In the genomic region with DNA sequence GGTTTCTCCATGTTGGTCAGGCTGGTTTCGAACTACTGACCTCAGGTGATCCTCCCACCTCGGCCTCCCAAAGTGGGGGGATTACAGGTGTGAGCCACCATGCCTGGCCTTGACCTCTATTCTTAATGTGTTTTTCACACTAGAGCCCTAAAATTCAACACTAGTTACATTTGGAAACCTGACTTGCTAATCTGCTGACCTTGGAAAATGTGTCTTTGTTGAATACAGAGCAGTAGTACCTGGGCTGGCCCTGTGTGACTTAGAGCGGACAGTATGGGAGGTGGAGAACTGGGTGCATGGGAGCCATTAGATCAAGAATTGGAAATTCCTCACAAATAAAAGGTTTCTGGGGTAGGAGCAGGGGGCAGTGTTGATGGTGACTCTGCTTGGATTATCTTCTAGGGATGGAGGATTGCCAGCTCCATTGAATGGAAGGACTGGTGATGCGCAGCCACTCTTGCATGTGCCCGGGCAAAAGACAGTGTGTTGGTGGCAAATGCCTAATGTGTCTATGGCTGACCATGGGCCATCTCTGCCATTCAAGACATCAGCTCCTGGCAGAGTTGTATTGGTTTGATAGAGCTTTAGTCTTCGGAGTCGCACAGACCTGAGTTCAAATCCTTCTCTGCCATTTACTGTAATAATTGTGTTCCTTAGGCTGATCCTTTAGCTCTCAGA, we compare ENCODE assay signal across 16 cellular contexts.
"Had no signal": no experiment of that assay in that cellular context is flagged by ENCODE, and none has a peak within 500 bp of the region (broad histone marks: within the 10 kb centered on the region; RNA-seq: fewer than 3 reads in every experiment).

No MANE protein-coding gene starts in this region.

- DNase-seq: activated CD4-positive, alpha-beta T cell treated with anti-CD3 and anti-CD28 coated beads, Interleukin-2, amount 50 U/mL, for 1 hour; activated CD4-positive, CD25-positive, alpha-beta regulatory T cell; activated CD8-positive, alpha-beta memory T cell treated with anti-CD3 and anti-CD28 coated beads, Interleukin-2, amount 50 U/mL, for 4 hours; activated gamma-delta T cell treated with Interleukin-2 at 50 U/mL for 16 hours; activated T-cell treated with anti-CD3 and anti-CD28 coated beads, Interleukin-2, amount 50 U/mL, for 72 hours; body of pancreas; caudate nucleus; colonic mucosa; heart left ventricle; occipital lobe; stimulated activated CD4-positive, alpha-beta T cell treated with anti-CD3 and anti-CD28 coated beads, Interleukin-2, amount 100 ng/mL, for 24 hours; stimulated activated naive CD4-positive, alpha-beta T cell treated with Interleukin-2 at 50 U/mL for 16 hours; T-cell; thyroid gland had no signal

- H3K9me3 Mint-ChIP-seq: activated naive CD4-positive, alpha-beta T cell treated with anti-CD3 and anti-CD28 coated beads, Interleukin-2, amount 50 U/mL, for 72 hours; activated T-cell treated with anti-CD3 and anti-CD28 coated beads, Interleukin-2, amount 50 U/mL, for 72 hours; T-cell had no signal

- H3K4me1 ChIP-seq: colonic mucosa had no signal

- H3K27me3 ChIP-seq: body of pancreas, colonic mucosa, heart left ventricle, thyroid gland had no signal

- H3K4me3 ChIP-seq: body of pancreas, colonic mucosa, heart left ventricle, thyroid gland had no signal

- ATAC-seq: activated naive CD4-positive, alpha-beta T cell treated with anti-CD3 and anti-CD28 coated beads, Interleukin-2, amount 50 U/mL, for 72 hours; activated T-cell treated with anti-CD3 and anti-CD28 coated beads, Interleukin-2, amount 50 U/mL, for 72 hours; body of pancreas; heart left ventricle; SK-N-SH treated with all-trans-retinoic acid at 6 μM for 48 hours; T-cell had no signal

- H3K9me3 ChIP-seq: body of pancreas, colonic mucosa, heart left ventricle, thyroid gland had no signal

- H3K27ac Mint-ChIP-seq: activated T-cell treated with anti-CD3 and anti-CD28 coated beads, Interleukin-2, amount 50 U/mL, for 72 hours had no signal

- H3K36me3 ChIP-seq: colonic mucosa, thyroid gland had no signal

- H3K27ac ChIP-seq: body of pancreas, colonic mucosa, heart left ventricle, thyroid gland had no signal

- H3K4me3 Mint-ChIP-seq: activated T-cell treated with anti-CD3 and anti-CD28 coated beads, Interleukin-2, amount 50 U/mL, for 72 hours; T-cell had no signal

- H3K36me3 Mint-ChIP-seq: activated naive CD4-positive, alpha-beta T cell treated with anti-CD3 and anti-CD28 coated beads, Interleukin-2, amount 50 U/mL, for 72 hours had no signal

- H3K27me3 Mint-ChIP-seq: T-cell had no signal
